Comparison of ENCODE assay signal across 21 cellular contexts in the genomic region with DNA sequence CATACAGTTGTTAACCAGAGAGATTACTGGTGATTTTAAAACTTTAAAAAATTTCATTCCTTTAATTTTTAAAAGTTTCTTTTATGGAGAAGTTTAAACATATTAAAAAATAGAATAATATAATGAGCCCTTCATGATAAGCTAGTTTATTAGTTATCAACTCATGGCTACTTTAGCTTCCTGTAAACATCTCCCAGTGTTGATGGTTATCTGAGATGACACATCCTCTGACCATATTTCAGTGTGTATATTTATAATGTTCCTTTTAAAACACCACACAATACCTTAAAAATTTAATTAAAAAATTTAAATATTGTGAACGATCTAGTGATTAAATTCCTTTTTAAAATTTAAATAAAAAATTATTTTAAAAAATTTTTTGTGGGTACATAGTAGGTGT.
DNase-seq lines count a peak whose midpoint lies in the region; ATAC-seq, FAIRE-seq and TF ChIP-seq lines count a peak whose summit lies in the region.
"Had no signal": no experiment of that assay in that cellular context is flagged by ENCODE, and none has a peak within 500 bp of the region (broad histone marks: within the 10 kb centered on the region; RNA-seq: fewer than 3 reads in every experiment).

No MANE protein-coding gene starts in this region.

- no peaks in the 10 kb centered on the region for H3K27me3 ChIP-seq in K562 (ENCODE audit: control insufficient read depth in 2 of 2, insufficient read depth in 2 of 2, low read length in 2 of 2)
- H3K27me3 ChIP-seq: SJCRH30 had no signal

- TF ChIP-seq POLR2A in K562 (conservative IDR thresholded peaks at IDR 0.05), result no peak

- TF ChIP-seq EP300 in K562 (IDR thresholded peaks at IDR 0.05; ENCODE audit: low read length), result no peak

- TF ChIP-seq CTCF in K562 (IDR thresholded peaks at IDR 0.05 in 2 of 3, conservative IDR thresholded peaks at IDR 0.05 in 1 of 3; ENCODE audit: insufficient read depth in 2 of 3, low read depth in 1 of 3, low read length in 3 of 3), result no peak

- FAIRE-seq in A204.1 (lab: Jason Lieb, UNC) (peak; percentile 83), HTR-8/SVneo (lab: Jason Lieb, UNC) (no peak), K562 (lab: Jason Lieb, UNC) (no peak), frontal cortex (lab: Jason Lieb, UNC) (peak; percentile 90)
- FAIRE-seq: A549, D721Med, GM12891, HepG2 had no signal

- CTCF ChIA-PET in K562 (lab: Yijun Ruan, JAX; ENCODE audit: low intra/inter-chr PET ratio), result no interaction called here

- POLR2A ChIA-PET in K562 (lab: Yijun Ruan, JAX), result interaction anchor here (0.6 kb wide), 1 partner anchor 19 kb away, joined by 3 read pairs; no protein-coding TSS in a partner anchor

- 81% methylated on average over 1 of the region's 1 CpG for WGBS in K562 (ENCODE audit: insufficient coverage, low coverage, missing lambda C conversion rate)

- BruUV-seq in K562 (replicated peaks; lab: Mats Ljungman, UMichigan), result no TSS peak

- no peaks in the 10 kb centered on the region for H3K9me3 ChIP-seq in K562 (replicated peaks; ENCODE audit: control insufficient read depth, insufficient read depth, low read depth, low read length)
- H3K9me3 ChIP-seq: A549, HAP-1, SJCRH30 had no signal

- no peaks in the 10 kb centered on the region for H3K79me2 ChIP-seq in K562 (ENCODE audit: control insufficient read depth, insufficient read depth, low read length)

- H3K4me1 ChIP-seq in K562 (replicated peaks in 1 of 2; ENCODE audit: control insufficient read depth in 2 of 2, insufficient read depth in 2 of 2, low read length in 2 of 2), result no peaks in the 10 kb centered on the region
- H3K4me1 ChIP-seq: A549, SJCRH30 had no signal

- no peak for ATAC-seq in K562
- ATAC-seq: A549, GM23338, HepG2 had no signal

- intact Hi-C loops in K562 (cut with micrococcal nuclease), result no loop called here

- no peak for TF ChIP-seq RAD21 in K562 (CRISPR knock-in tag; conservative IDR thresholded peaks at IDR 0.05 in 1 of 2, IDR thresholded peaks at IDR 0.05 in 1 of 2)

- no peak overlapping the region for H3K27ac ChIP-seq in K562 (ENCODE audit: extremely low read depth, low read depth, low read length)
- H3K27ac ChIP-seq: A549, SJCRH30 had no signal

- H3K9me1 ChIP-seq in K562 (ENCODE audit: control insufficient read depth, insufficient read depth, low read length), result no peaks in the 10 kb centered on the region

- peak; percentile 29 for DNase-seq in HTR-8/SVneo (ENCODE audit: insufficient read length, low spot score)
- DNase-seq in K562 (ENCODE audit: extremely low read depth in 1 of 4, low spot score in 3 of 4), result no peak
- no peak for DNase-seq in frontal cortex (ENCODE audit: low spot score in 2 of 2)
- DNase-seq in activated effector memory CD4-positive, alpha-beta T cell treated with Interleukin-2 at 50 U/mL for 16 hours, result no peak
- no peak for DNase-seq in dedifferentiated amniotic fluid mesenchymal stem cell (ENCODE audit: extremely low spot score)
- DNase-seq in NCI-H226, result no peak
- no peak for DNase-seq in amygdala (lab: John Stamatoyannopoulos, UW)
- DNase-seq: DMS53, KBM-7, NCI-H1694, NCI-H2081, NCI-H2171, NCI-H526, SJCRH30 had no signal

- H3K9ac ChIP-seq in K562 (ENCODE audit: insufficient read depth in 1 of 2, low read depth in 2 of 2, low read length in 2 of 2), result no peak overlapping the region

- no peak overlapping the region for H3K4me2 ChIP-seq in K562 (ENCODE audit: insufficient read depth, low read length)
- H3K4me2 ChIP-seq: A549, GM23338 had no signal

- in situ Hi-C loops in K562 (cut with MboI), result no loop called here

- H3K36me3 ChIP-seq in K562 (ENCODE audit: control insufficient read depth, insufficient read depth, low read length), result peaks cover 57% of the 10 kb centered on the region

- H3K4me3 ChIP-seq in K562, result no peak overlapping the region
- H3K4me3 ChIP-seq: A549, GM23338, HAP-1, SJCRH30 had no signal

- no peak overlapping the region for H2AFZ ChIP-seq in K562 (ENCODE audit: low read depth, low read length)
- H2AFZ ChIP-seq: GM23338 had no signal

- no peaks in the 10 kb centered on the region for H4K20me1 ChIP-seq in K562 (replicated peaks; ENCODE audit: control insufficient read depth, insufficient read depth, low read length)

TF ChIP-seq in K562, 482 proteins besides CTCF, POLR2A, EP300 and RAD21:
- TF ChIP-seq FOXJ2 (tag; IDR thresholded peaks at IDR 0.05), result 0 out of 2 replicates have a peak, but pooled peaks have one; percentile 38
- TF ChIP-seq, protein P1, sequence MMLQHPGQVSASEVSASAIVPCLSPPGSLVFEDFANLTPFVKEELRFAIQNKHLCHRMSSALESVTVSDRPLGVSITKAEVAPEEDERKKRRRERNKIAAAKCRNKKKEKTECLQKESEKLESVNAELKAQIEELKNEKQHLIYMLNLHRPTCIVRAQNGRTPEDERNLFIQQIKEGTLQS (IDR thresholded peaks at IDR 0.05), result peak; percentile 41; the same call in 1 of the 2 replicates
- TF ChIP-seq, protein P1 (CRISPR knock-in tag; conservative IDR thresholded peaks at IDR 0.05), result no peak
- TF ChIP-seq, protein P2, sequence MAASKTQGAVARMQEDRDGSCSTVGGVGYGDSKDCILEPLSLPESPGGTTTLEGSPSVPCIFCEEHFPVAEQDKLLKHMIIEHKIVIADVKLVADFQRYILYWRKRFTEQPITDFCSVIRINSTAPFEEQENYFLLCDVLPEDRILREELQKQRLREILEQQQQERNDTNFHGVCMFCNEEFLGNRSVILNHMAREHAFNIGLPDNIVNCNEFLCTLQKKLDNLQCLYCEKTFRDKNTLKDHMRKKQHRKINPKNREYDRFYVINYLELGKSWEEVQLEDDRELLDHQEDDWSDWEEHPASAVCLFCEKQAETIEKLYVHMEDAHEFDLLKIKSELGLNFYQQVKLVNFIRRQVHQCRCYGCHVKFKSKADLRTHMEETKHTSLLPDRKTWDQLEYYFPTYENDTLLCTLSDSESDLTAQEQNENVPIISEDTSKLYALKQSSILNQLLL (CRISPR knock-in tag; IDR thresholded peaks at IDR 0.05; ENCODE audit: borderline replicate concordance), result no peak
- TF ChIP-seq JUND (IDR thresholded peaks at IDR 0.05; ENCODE audit: borderline replicate concordance, low read depth, low read length), result peak; percentile 64; the same call in 1 of the 2 replicates
- TF ChIP-seq JUND (tag; IDR thresholded peaks at IDR 0.05; ENCODE audit: borderline replicate concordance, low read depth, low read length), result 0 out of 3 replicates have a peak, but pooled peaks have one; percentile 16
- TF ChIP-seq ARID1B (IDR thresholded peaks at IDR 0.05), result peak; percentile 44; the same call in 1 of the 2 replicates
- no peak for TF ChIP-seq CXXC5 (CRISPR knock-in tag; IDR thresholded peaks at IDR 0.05)
- TF ChIP-seq JUN (IDR thresholded peaks at IDR 0.05; ENCODE audit: borderline replicate concordance, low read depth, low read length), result 0 out of 2 replicates have a peak, but pooled peaks have one; percentile 15
- no peak for TF ChIP-seq JUN (CRISPR knock-in tag; IDR thresholded peaks at IDR 0.05; ENCODE audit: borderline replicate concordance)
- TF ChIP-seq FOSL1 (tag; conservative IDR thresholded peaks at IDR 0.05), result peak; percentile 81
